ENCODE assay signal across 29 cellular contexts in the genomic region with DNA sequence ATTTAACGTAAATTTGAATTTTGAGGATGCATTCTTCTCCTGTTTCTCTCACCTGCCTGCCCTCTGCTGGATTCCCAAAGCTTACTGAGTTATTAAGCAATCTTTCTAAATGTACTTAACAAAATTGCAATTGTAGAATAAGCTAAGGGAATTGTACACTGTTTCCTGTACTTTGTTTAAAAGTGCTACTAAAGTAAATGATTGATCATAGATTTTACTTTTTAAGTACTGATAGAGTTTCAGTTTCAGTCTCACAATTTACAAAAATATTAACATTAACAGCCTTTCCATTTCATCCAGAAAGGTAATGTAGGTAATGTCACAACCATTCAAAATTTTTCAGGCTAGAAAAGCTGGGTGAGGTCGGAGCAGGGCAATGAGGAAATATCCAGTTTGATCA. TPM values are rescaled to one million over a fixed set of nuclear protein-coding genes. Genes with fewer than 3 reads are reported as not detected.
A peak's percentile ranks its signal among the peaks of the same experiment; 100 is the strongest.
DNase-seq lines count a peak whose midpoint lies in the region; ATAC-seq, FAIRE-seq and TF ChIP-seq lines count a peak whose summit lies in the region.
"Had no signal": no experiment of that assay in that cellular context is flagged by ENCODE, and none has a peak within 500 bp of the region (broad histone marks: within the 10 kb centered on the region; RNA-seq: fewer than 3 reads in every experiment).

No MANE protein-coding gene starts in this region.

- TF ChIP-seq CTCF in VCaP (conservative IDR thresholded peaks at IDR 0.05) (0 out of 2 replicates have a peak, but pooled peaks have one; percentile 11), endodermal cell (conservative IDR thresholded peaks at IDR 0.05) (peak; percentile 11), lower lobe of right lung (IDR thresholded peaks at IDR 0.05) (no peak), coronary artery (IDR thresholded peaks at IDR 0.05) (no peak)

- H3K4me3 Mint-ChIP-seq in endodermal cell: no peak overlapping the region
- H3K4me3 Mint-ChIP-seq: CD4-positive, alpha-beta memory T cell; CD4-positive, CD25-positive, alpha-beta regulatory T cell; CD8-positive, alpha-beta memory T cell had no signal

- peaks cover 20% of the 10 kb centered on the region for H3K9me3 ChIP-seq in endodermal cell (ENCODE audit: control insufficient read depth, low read length)
- peaks cover 13% of the 10 kb centered on the region for H3K9me3 ChIP-seq in lower lobe of right lung

- H3K4me1 Mint-ChIP-seq in endodermal cell: no peaks in the 10 kb centered on the region

- H3K27me3 Mint-ChIP-seq in endodermal cell (ENCODE audit: insufficient read depth): peaks cover 4% of the 10 kb centered on the region

- H3K36me3 Mint-ChIP-seq in endodermal cell (ENCODE audit: low read depth): peaks cover 2% of the 10 kb centered on the region

- no peaks in the 10 kb centered on the region for H3K36me3 ChIP-seq in endodermal cell (ENCODE audit: control insufficient read depth, insufficient read depth, low read length)
- H3K36me3 ChIP-seq in lower lobe of right lung: no peaks in the 10 kb centered on the region
- H3K36me3 ChIP-seq: BE2C, BLaER1 had no signal

- intact Hi-C loops in lower lobe of right lung (cut with DNase I): no loop called here

- H3K27ac ChIP-seq in VCaP (no peak overlapping the region), endodermal cell (ENCODE audit: low read depth, low read length) (no peak overlapping the region), lower lobe of right lung (no peak overlapping the region), coronary artery (no peak overlapping the region)
- H3K27ac ChIP-seq: BLaER1 had no signal

- peaks cover 17% of the 10 kb centered on the region for H3K9me3 Mint-ChIP-seq in endodermal cell

- FAIRE-seq in GM19239 (lab: Jason Lieb, UNC): peak; percentile 37
- FAIRE-seq: A204.1, GM12878, GM12892 had no signal

- no peak overlapping the region for H3K27ac Mint-ChIP-seq in endodermal cell
- H3K27ac Mint-ChIP-seq: CD14-positive monocyte; CD4-positive, alpha-beta memory T cell; CD4-positive, CD25-positive, alpha-beta regulatory T cell; CD8-positive, alpha-beta memory T cell had no signal

- DNase-seq in GM19239 (ENCODE audit: insufficient read length, low spot score) (no peak), endodermal cell (no peak), lower lobe of right lung (no peak), coronary artery (ENCODE audit: low spot score) (no peak)
- DNase-seq in stimulated activated naive CD8-positive, alpha-beta T cell treated with anti-CD3 and anti-CD28 coated beads, Interleukin-15, Interleukin-2, amounts not matched to agents 100 U/mL and 50 U/mL, for 24 hours: no peak
- DNase-seq: 8988T; ACHN; BE2C; C1 segment of cervical spinal cord; CD4-positive, alpha-beta memory T cell; CD4-positive, CD25-positive, alpha-beta regulatory T cell; CD8-positive, alpha-beta memory T cell; COR-L47; DMS 273 treated with DMSO at 0.1 percent for 48 hours; DMS153; DMS53; DMS79; DND-41; EL; GDM1 had no signal

- ATAC-seq in GM18511 (IDR thresholded peaks at IDR 0.05; ENCODE audit: unreplicated experiment): peak; percentile 55
- ATAC-seq in lower lobe of right lung: no peak
- no peak for ATAC-seq in stimulated activated naive CD8-positive, alpha-beta T cell treated with anti-CD3 and anti-CD28 coated beads, Interleukin-15, Interleukin-2, amounts not matched to agents 100 U/mL and 50 U/mL, for 24 hours
- ATAC-seq in HG02759 (IDR thresholded peaks at IDR 0.05; ENCODE audit: unreplicated experiment): no peak
- ATAC-seq: GM12878 had no signal

- H3K4me3 ChIP-seq in endodermal cell (ENCODE audit: low read length) (no peak overlapping the region), lower lobe of right lung (no peak overlapping the region), coronary artery (no peak overlapping the region)
- H3K4me3 ChIP-seq: BLaER1, GM12878 had no signal

- no peak overlapping the region for H3K9ac ChIP-seq in endodermal cell (ENCODE audit: extremely low read depth, low read length, poor library complexity, severe bottlenecking)
- H3K9ac ChIP-seq: BLaER1 had no signal

- WGBS in endodermal cell (ENCODE audit: insufficient coverage in 1 of 2, insufficient read length in 1 of 2), 2 experiments: 81% methylated on average over 2 of the region's 2 CpGs; no CpG with 5 or more reads in 1 of the 2 experiments

- no peaks in the 10 kb centered on the region for H3K27me3 ChIP-seq in endodermal cell (ENCODE audit: control insufficient read depth, insufficient read depth, low read length, poor library complexity, severe bottlenecking)
- peaks cover 4% of the 10 kb centered on the region for H3K27me3 ChIP-seq in lower lobe of right lung (ENCODE audit: low read depth)
- H3K27me3 ChIP-seq: BE2C, BLaER1 had no signal

- no peaks in the 10 kb centered on the region for H3K4me1 ChIP-seq in endodermal cell (ENCODE audit: control insufficient read depth, insufficient read depth, low read length)
- no peaks in the 10 kb centered on the region for H3K4me1 ChIP-seq in lower lobe of right lung
- H3K4me1 ChIP-seq: BE2C, BLaER1 had no signal

RNA-seq across cellular contexts. Expression of a gene that starts 4.8 kb away (rescaled TPM):
- total RNA-seq in endodermal cell (10 to 100 TPM; 26.6 to 28.0 TPM), lower lobe of right lung (12.3 TPM)
- polyA plus RNA-seq in endodermal cell (2013, experiment 1 of 2): 10.4 TPM
- polyA plus RNA-seq in endodermal cell (2013, experiment 2 of 2): 13.1 TPM
- total RNA-seq: A673; CD4-positive, alpha-beta memory T cell; CD4-positive, CD25-positive, alpha-beta regulatory T cell; CD8-positive, alpha-beta memory T cell had no signal
- polyA plus RNA-seq: CD4-positive, alpha-beta memory T cell; CD4-positive, CD25-positive, alpha-beta regulatory T cell; CD8-positive, alpha-beta memory T cell; GM12878 had no signal

Comparison
In these comparisons a context has a peak if more than half of its experiments do, and no peak if none do; other contexts are left out.
1. CTCF ChIP-seq: peak in VCaP (single experiment) and endodermal cell (single experiment); none in lower lobe of right lung (single experiment) and coronary artery (single experiment).